In genomic region chr14:102966256-102966655, GRCh38 we compare ENCODE assay signal across 26 cellular contexts. TPM values are rescaled to one million over a fixed set of nuclear protein-coding genes. Genes with fewer than 3 reads are reported as not detected.
A peak's percentile ranks its signal among the peaks of the same experiment; 100 is the strongest.
DNase-seq lines count a peak whose midpoint lies in the region; ATAC-seq, FAIRE-seq and TF ChIP-seq lines count a peak whose summit lies in the region.
"Had no signal": no experiment of that assay in that cellular context is flagged by ENCODE, and none has a peak within 500 bp of the region (broad histone marks: within the 10 kb centered on the region; RNA-seq: fewer than 3 reads in every experiment).

No MANE protein-coding gene starts in this region.

- H4K20me1 ChIP-seq in IMR-90 (ENCODE audit: insufficient read depth, low read length) (peaks cover 3% of the 10 kb centered on the region; the same call in 1 of the 2 replicates), H9 (ENCODE audit: control insufficient read depth, insufficient read depth, insufficient read length) (no peaks in the 10 kb centered on the region)
- H4K20me1 ChIP-seq: BLaER1 had no signal

- H2AFZ ChIP-seq in IMR-90 (replicated peaks; ENCODE audit: low read length, poor library complexity): no peak overlapping the region
- no peak overlapping the region for H2AFZ ChIP-seq in H9 (ENCODE audit: low read length)

- H3K27me3 Mint-ChIP-seq in H9 (ENCODE audit: low read depth): no peaks in the 10 kb centered on the region
- H3K27me3 Mint-ChIP-seq: B cell; CD4-positive, CD25-positive, alpha-beta regulatory T cell had no signal

- no peak overlapping the region for H3K56ac ChIP-seq in IMR-90 (ENCODE audit: extremely low read depth, insufficient read depth, low read length)
- no peak overlapping the region for H3K56ac ChIP-seq in H9 (ENCODE audit: insufficient read length, low read depth, low read length)

- H3K36me3 ChIP-seq in IMR-90 (ENCODE audit: control insufficient read depth, insufficient read depth, low read length) (peaks cover 71% of the 10 kb centered on the region), psoas muscle (ENCODE audit: insufficient read depth in 1 of 2, low read depth in 1 of 2) (peaks cover 16 to 100% of the 10 kb centered on the region in 2 donors)

- H3K4me1 ChIP-seq in IMR-90 (ENCODE audit: control insufficient read depth, insufficient read depth, low read length) (no peaks in the 10 kb centered on the region), psoas muscle (peaks cover 23% of the 10 kb centered on the region), H9 (ENCODE audit: insufficient read depth, low read length) (no peaks in the 10 kb centered on the region)
- H3K4me1 ChIP-seq: Caco-2 had no signal

- POLR2A ChIA-PET in IMR-90 (lab: Charles Lee; ENCODE audit: unreplicated experiment): no interaction called here

- H3K79me2 ChIP-seq in H9 (ENCODE audit: insufficient read depth, low read length): no peaks in the 10 kb centered on the region

- TF ChIP-seq POLR2A in IMR-90 (IDR thresholded peaks at IDR 0.05; ENCODE audit: low read depth, low read length) (no peak), GM12892 (IDR thresholded peaks at IDR 0.05; ENCODE audit: low read depth, low read length) (no peak)

- no peak overlapping the region for H2BK120ac ChIP-seq in IMR-90 (ENCODE audit: low read depth, low read length)
- H2BK120ac ChIP-seq in H9 (ENCODE audit: low read depth, low read length, poor library complexity, severe bottlenecking): no peak overlapping the region

- H4K91ac ChIP-seq in IMR-90 (ENCODE audit: insufficient read depth, low read depth, low read length) (no peak overlapping the region), H9 (ENCODE audit: insufficient read length, low read depth, low read length) (no peak overlapping the region)

- H2BK5ac ChIP-seq in IMR-90 (ENCODE audit: low read depth, low read length, poor library complexity, severe bottlenecking) (no peak overlapping the region), H9 (ENCODE audit: insufficient read length, low read length) (no peak overlapping the region)

- ATAC-seq in IMR-90 (ENCODE audit: low read depth) (no peak), psoas muscle (no peak), HG02610 (IDR thresholded peaks at IDR 0.05; ENCODE audit: unreplicated experiment) (no peak)
- ATAC-seq: CD8-positive, alpha-beta T cell; GM12878 had no signal

- TF ChIP-seq CTCF in IMR-90 (conservative IDR thresholded peaks at IDR 0.05; ENCODE audit: low read depth, low read length) (no peak), dorsolateral prefrontal cortex (IDR thresholded peaks at IDR 0.05 in 54 of 56, conservative IDR thresholded peaks at IDR 0.05 in 2 of 56; ENCODE audit: low read depth in 1 of 56, partially characterized antibody in 56 of 56) (no peak), psoas muscle (IDR thresholded peaks at IDR 0.05) (no peak), H9 (conservative IDR thresholded peaks at IDR 0.05) (no peak)

- TF ChIP-seq RAD21 in IMR-90 (IDR thresholded peaks at IDR 0.05; ENCODE audit: low read length): no peak

- H3K9me1 ChIP-seq in IMR-90 (ENCODE audit: insufficient read depth, low read length): no peaks in the 10 kb centered on the region; the same call in 1 of the 2 replicates

- H3K4me1 Mint-ChIP-seq in H9: no peaks in the 10 kb centered on the region
- H3K4me1 Mint-ChIP-seq: B cell; CD4-positive, CD25-positive, alpha-beta regulatory T cell had no signal

- H3K23ac ChIP-seq in IMR-90 (ENCODE audit: low read depth, low read length) (no peak overlapping the region), H9 (ENCODE audit: insufficient read length, low read depth, low read length) (no peak overlapping the region)

- BruUV-seq in IMR-90 (replicated peaks; lab: Mats Ljungman, UMichigan): no TSS peak

- H3K27ac Mint-ChIP-seq in H9: 0 out of 7 replicates have a peak overlapping the region, but pooled peaks of 1 of the 3 experiments have one; percentile 25
- H3K27ac Mint-ChIP-seq: B cell; CD4-positive, CD25-positive, alpha-beta regulatory T cell; CD8-positive, alpha-beta T cell had no signal

- H4K5ac ChIP-seq in IMR-90 (ENCODE audit: low read depth, low read length) (no peak overlapping the region), H9 (ENCODE audit: insufficient read length, low read depth, low read length) (no peak overlapping the region)

- in situ Hi-C loops in IMR-90 (cut with MboI; ENCODE audit: low sequenced_read_pairs): no loop called here

- no peak overlapping the region for H3K9ac ChIP-seq in IMR-90 (ENCODE audit: low read depth, low read length)
- no peak overlapping the region for H3K9ac ChIP-seq in H9 (ENCODE audit: extremely low read depth, insufficient read length, low read length)
- H3K9ac ChIP-seq: BLaER1 had no signal

- H3K27ac ChIP-seq in IMR-90 (ENCODE audit: insufficient read depth, low read length): no peak overlapping the region
- peak overlapping the region in 40 of 59 donors; percentile 28 to 88 (median 75) for H3K27ac ChIP-seq in dorsolateral prefrontal cortex
- peak overlapping the region; percentile 72 for H3K27ac ChIP-seq in psoas muscle
- H3K27ac ChIP-seq in substantia nigra (ENCODE audit: low read depth, low read length, poor library complexity, severe bottlenecking): peak overlapping the region; percentile 69
- H3K27ac ChIP-seq in H9 (ENCODE audit: insufficient read length, low read depth, low read length): no peak overlapping the region
- H3K27ac ChIP-seq: 22Rv1, BLaER1, C4-2B had no signal

- DNase-seq in IMR-90 (no peak), dorsolateral prefrontal cortex (no peak), psoas muscle (no peak), substantia nigra (lab: John Stamatoyannopoulos, UW) (no peak), NCI-H2227 (lab: John Stamatoyannopoulos, UW; ENCODE audit: unreplicated experiment) (no peak), H9 (no peak), GM12892 (ENCODE audit: insufficient read length) (no peak)
- DNase-seq: Caco-2; CD4-positive, CD25-positive, alpha-beta regulatory T cell; CD8-positive, alpha-beta T cell; DMS 273 treated with DMSO at 0.1 percent for 48 hours; DMS79; EL; GDM1; GOT3; HCEC 1CT had no signal

- no peaks in the 10 kb centered on the region for H3K23me2 ChIP-seq in H9 (ENCODE audit: insufficient read length, low read depth, low read length, poor library complexity, severe bottlenecking)

- H3K27me3 ChIP-seq in IMR-90 (ENCODE audit: control insufficient read depth, insufficient read depth, low read length): no peaks in the 10 kb centered on the region
- no peaks in the 10 kb centered on the region for H3K27me3 ChIP-seq in dorsolateral prefrontal cortex
- no peaks in the 10 kb centered on the region for H3K27me3 ChIP-seq in psoas muscle (ENCODE audit: insufficient read depth in 3 of 3, low read length in 2 of 3)
- no peaks in the 10 kb centered on the region for H3K27me3 ChIP-seq in H9 (ENCODE audit: insufficient read depth, low read length)
- H3K27me3 ChIP-seq: BLaER1 had no signal

- H3K9me3 ChIP-seq in IMR-90 (ENCODE audit: control insufficient read depth, insufficient read depth, low read length): no peaks in the 10 kb centered on the region
- H3K9me3 ChIP-seq in psoas muscle: no peaks in the 10 kb centered on the region
- H3K9me3 ChIP-seq in H9 (ENCODE audit: control insufficient read depth, low read depth, low read length): no peaks in the 10 kb centered on the region
- H3K9me3 ChIP-seq: BLaER1, Caco-2 had no signal

- H3T11ph ChIP-seq in H9 (ENCODE audit: low read length): no peak overlapping the region

- peak overlapping the region; percentile 52 for H2AK9ac ChIP-seq in IMR-90 (replicated peaks; ENCODE audit: low read depth, low read length, poor library complexity)

- H2BK20ac ChIP-seq in IMR-90 (ENCODE audit: low read depth, low read length) (no peak overlapping the region), H9 (ENCODE audit: low read depth, low read length, poor library complexity, severe bottlenecking) (no peak overlapping the region)

- peaks cover 50 to 97% (median 92%) of the 10 kb centered on the region in 3 experiments; a peak in 6 of 7 replicates for H3K36me3 Mint-ChIP-seq in H9 (ENCODE audit: insufficient read depth in 1 of 3, low read depth in 3 of 3)
- H3K36me3 Mint-ChIP-seq: CD4-positive, CD25-positive, alpha-beta regulatory T cell; CD8-positive, alpha-beta T cell had no signal

- H3K4ac ChIP-seq in IMR-90 (ENCODE audit: low read depth, low read length): no peak overlapping the region
- no peak overlapping the region for H3K4ac ChIP-seq in H9 (ENCODE audit: low read depth, low read length)

- H3K4me3 Mint-ChIP-seq in H9: no peak overlapping the region
- H3K4me3 Mint-ChIP-seq: B cell; CD4-positive, CD25-positive, alpha-beta regulatory T cell; CD8-positive, alpha-beta T cell had no signal

- no peak overlapping the region for H3K14ac ChIP-seq in IMR-90 (replicated peaks; ENCODE audit: low read depth, low read length)
- H3K14ac ChIP-seq in H9 (ENCODE audit: insufficient read depth, low read length): no peak overlapping the region

- intact Hi-C loops in IMR-90 (cut with micrococcal nuclease) (no loop called here), dorsolateral prefrontal cortex (cut with DNase I) (no loop called here), psoas muscle (cut with DNase I) (no loop called here)

- H2BK12ac ChIP-seq in H9 (ENCODE audit: insufficient read length, low read depth, low read length): no peak overlapping the region

- H3K18ac ChIP-seq in IMR-90 (ENCODE audit: low read depth, low read length): no peak overlapping the region
- H3K18ac ChIP-seq in H9 (ENCODE audit: insufficient read length, low read depth, low read length): no peak overlapping the region

- no peaks in the 10 kb centered on the region for H3K9me3 Mint-ChIP-seq in H9
- H3K9me3 Mint-ChIP-seq: CD4-positive, CD25-positive, alpha-beta regulatory T cell; CD8-positive, alpha-beta T cell had no signal

- no peak for FAIRE-seq in GM12892 (lab: Jason Lieb, UNC)
- FAIRE-seq: A204.1, D721Med, GM12878, GM18507, H54 had no signal

- H3K79me1 ChIP-seq in IMR-90 (ENCODE audit: low read depth in 1 of 2, low read length in 2 of 2) (peaks cover 4 to 19% of the 10 kb centered on the region in 2 experiments; a peak in 2 of 4 replicates), H9 (ENCODE audit: insufficient read depth, low read depth, low read length, poor library complexity, severe bottlenecking) (no peaks in the 10 kb centered on the region)

- CTCF ChIA-PET in IMR-90 (lab: Yijun Ruan, JAX): interaction anchor here (0.6 kb wide), 1 partner anchor 138 kb away, joined by 3 read pairs; no protein-coding TSS in a partner anchor

- dilution Hi-C loops in IMR-90 (cut with HindIII; ENCODE audit: low sequenced_read_pairs, unreplicated experiment): no loop called here

- H3K4me2 ChIP-seq in IMR-90 (ENCODE audit: low read depth, low read length) (no peak overlapping the region), H9 (ENCODE audit: insufficient read depth, insufficient read length, low read length) (no peak overlapping the region)
- H3K4me2 ChIP-seq: BLaER1 had no signal

- WGBS in IMR-90 (ENCODE audit: extremely low coverage in 2 of 2, insufficient read length in 1 of 2), 2 experiments: 87 to 100% methylated on average over 1 to 7 of the region's 15 CpGs
- 92 to 97% (median 94%) methylated on average over 15 of the region's 15 CpGs for WGBS in psoas muscle, 3 donors
- 100% methylated on average over 1 of the region's 15 CpGs for WGBS in H9 (ENCODE audit: extremely low coverage, insufficient read length, low lambda C conversion rate)

- H2AK5ac ChIP-seq in IMR-90 (ENCODE audit: low read depth, low read length) (no peak overlapping the region), H9 (ENCODE audit: insufficient read length, low read length) (no peak overlapping the region)

- no peak overlapping the region for H2BK15ac ChIP-seq in IMR-90 (ENCODE audit: low read depth, low read length)
- H2BK15ac ChIP-seq in H9 (ENCODE audit: low read depth, low read length): no peak overlapping the region

- H3K4me3 ChIP-seq in IMR-90 (ENCODE audit: insufficient read depth, low read depth, low read length) (no peak overlapping the region), dorsolateral prefrontal cortex (no peak overlapping the region), psoas muscle (no peak overlapping the region)
- H3K4me3 ChIP-seq: BLaER1, GM12878 had no signal

- H4K8ac ChIP-seq in IMR-90 (ENCODE audit: low read depth in 2 of 2, low read length in 2 of 2): no peak overlapping the region
- no peak overlapping the region for H4K8ac ChIP-seq in H9 (replicated peaks; ENCODE audit: insufficient read length, low read depth, low read length)

RNA-seq across cellular contexts. Expression of gene AMN, which starts 43.8 kb away (rescaled TPM):
- total RNA-seq in IMR-90 (2012; rRNA removed) (under 0.01 TPM in 1 of 2 replicates, not detected in the other), dorsolateral prefrontal cortex (1 to 10 TPM in 21 of 120 experiments, under 1 TPM in 75, not detected in 24; 0.18 to 3.8 (median 0.56) TPM), psoas muscle (not detected), H9 (2021) (1.9 and 2.2 TPM in 2 replicates)
- polyA plus RNA-seq in IMR-90 (2012; rRNA removed) (0.11 and 0.24 TPM in 2 replicates), psoas muscle (under 1 TPM; 0.18 to 0.19 (median 0.18) TPM)
- 0.08 and 0.37 TPM in 2 replicates for polyA plus RNA-seq in IMR-90 (2012; cell fraction: cytosol; rRNA removed)
- 0.95 and 3.4 TPM in 2 replicates for polyA plus RNA-seq in IMR-90 (2012; cell fraction: nucleus; rRNA removed; ENCODE audit: low replicate concordance)
- polyA plus RNA-seq in GM12892 (2012; ENCODE audit: missing spikeins): 0.15 TPM

Comparison
In these comparisons a context has a peak if more than half of its experiments do, and no peak if none do; other contexts are left out.
1. H3K27ac ChIP-seq: peak in dorsolateral prefrontal cortex (40 of 59), psoas muscle (single experiment) and substantia nigra (single experiment); none in IMR-90 (single experiment) and H9 (single experiment).